19 cellular contexts compared by ENCODE assay signal in the genomic region with DNA sequence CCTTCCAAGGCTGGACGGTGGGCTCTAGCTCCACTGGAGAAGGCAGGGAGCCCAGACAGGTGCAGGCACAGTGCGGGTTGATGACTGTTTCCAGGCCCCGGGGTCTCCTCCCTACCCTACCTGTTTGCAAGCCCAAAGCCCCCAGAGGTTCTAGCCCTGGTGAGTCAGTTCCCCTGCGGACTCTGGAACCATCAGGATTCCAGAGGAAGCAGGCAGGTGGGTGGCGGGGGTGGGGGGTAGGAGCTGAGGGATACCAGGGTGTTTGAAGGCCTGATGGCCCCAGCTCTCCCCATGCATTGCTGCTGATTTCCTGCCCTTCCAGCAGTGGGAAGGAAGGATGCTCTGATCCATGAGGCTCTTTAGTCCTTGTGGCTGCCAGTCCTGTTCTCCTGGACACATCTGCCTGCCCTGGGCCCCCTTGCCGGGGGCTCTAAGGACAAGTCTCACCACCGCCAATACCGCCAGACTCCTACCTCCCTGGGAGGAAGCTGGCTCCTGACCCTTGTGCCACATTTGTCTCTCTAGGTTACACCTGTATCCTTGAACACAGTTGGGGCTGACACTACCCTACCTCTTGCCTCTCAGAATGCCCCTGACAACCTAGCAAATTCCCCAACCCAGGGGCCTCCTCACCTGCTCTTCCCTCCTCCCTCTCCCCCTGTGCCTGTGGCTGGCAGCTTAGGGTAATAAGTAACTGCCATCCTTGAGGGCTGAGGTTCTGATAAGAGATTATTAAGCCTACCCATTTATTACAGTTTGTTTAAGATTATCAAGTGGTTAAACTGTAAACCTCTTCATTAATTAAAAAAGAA. TPM values are rescaled to one million over a fixed set of nuclear protein-coding genes. Genes with fewer than 3 reads are reported as not detected.
DNase-seq lines count a peak whose midpoint lies in the region; ATAC-seq and TF ChIP-seq lines count a peak whose summit lies in the region.
"Had no signal": no experiment of that assay in that cellular context is flagged by ENCODE, and none has a peak within 500 bp of the region (broad histone marks: within the 10 kb centered on the region; RNA-seq: fewer than 3 reads in every experiment).

No MANE protein-coding gene starts in this region.

- H3K9me3 Mint-ChIP-seq in Caco-2 (ENCODE audit: unreplicated experiment) (no peaks in the 10 kb centered on the region), nephron (peaks cover 2% of the 10 kb centered on the region)
- H3K9me3 Mint-ChIP-seq in T-helper 2 cell treated with Interferon-gamma antibody and Interleukin-4, amounts not matched to agents 5 μg/mL and 100 μg/mL, for 36 hours, result no peaks in the 10 kb centered on the region

- CTCF ChIA-PET in Caco-2 (lab: Charles Lee), result interaction anchor here (0.5 to 2.1 kb wide), 4 partner anchors 9 to 95 kb away, joined by 3 to 12 read pairs (median 4); no protein-coding TSS in a partner anchor

- H3K4me3 ChIP-seq in Caco-2 (ENCODE audit: low read depth, low read length), result no peak overlapping the region
- no peak overlapping the region for H3K4me3 ChIP-seq in HUES48 (ENCODE audit: low read depth, low read length)
- H3K4me3 ChIP-seq in duodenal mucosa (ENCODE audit: low read depth in 1 of 2, low read length in 2 of 2), result peak overlapping the region in 1 of 2 donors; percentile 30
- H3K4me3 ChIP-seq: HAP-1, lower lobe of right lung had no signal

- H3K27me3 Mint-ChIP-seq in Caco-2 (ENCODE audit: insufficient read depth, unreplicated experiment) (no peaks in the 10 kb centered on the region), nephron (ENCODE audit: low read depth) (peaks cover 6% of the 10 kb centered on the region)
- H3K27me3 Mint-ChIP-seq in T-helper 2 cell treated with Interferon-gamma antibody and Interleukin-4, amounts not matched to agents 5 μg/mL and 100 μg/mL, for 36 hours (ENCODE audit: low read depth), result no peaks in the 10 kb centered on the region

- H3K9ac ChIP-seq in HUES48 (ENCODE audit: low read depth, low read length) (no peak overlapping the region), duodenal mucosa (ENCODE audit: low read depth in 1 of 2, low read length in 2 of 2) (peak overlapping the region; percentile 47 to 65)

- H3K4me3 Mint-ChIP-seq in Caco-2 (ENCODE audit: unreplicated experiment) (peak overlapping the region; percentile 30), nephron (no peak overlapping the region)
- H3K4me3 Mint-ChIP-seq in T-helper 2 cell treated with Interferon-gamma antibody and Interleukin-4, amounts not matched to agents 5 μg/mL and 100 μg/mL, for 36 hours, result no peak overlapping the region

- TF ChIP-seq CTCF in Caco-2 (IDR thresholded peaks at IDR 0.05; ENCODE audit: insufficient read depth in 1 of 2, low read depth in 1 of 2, low read length in 1 of 2, severe bottlenecking in 1 of 2, unreplicated experiment in 1 of 2), result no peak
- no peak for TF ChIP-seq CTCF in nephron (IDR thresholded peaks at IDR 0.05; ENCODE audit: unreplicated experiment in 3 of 3)

- H3K4me1 Mint-ChIP-seq in Caco-2 (ENCODE audit: low read depth, unreplicated experiment) (peaks cover 51% of the 10 kb centered on the region), nephron (peaks cover 56% of the 10 kb centered on the region)
- peaks cover 47% of the 10 kb centered on the region for H3K4me1 Mint-ChIP-seq in T-helper 2 cell treated with Interferon-gamma antibody and Interleukin-4, amounts not matched to agents 5 μg/mL and 100 μg/mL, for 36 hours (ENCODE audit: low read depth)

- peaks cover 1% of the 10 kb centered on the region; the same call in 1 of the 2 replicates for H3K36me3 ChIP-seq in Caco-2 (ENCODE audit: control insufficient read depth, insufficient read depth, low read length)
- H3K36me3 ChIP-seq in HUES48 (ENCODE audit: control insufficient read depth, insufficient read depth, low read length), result no peaks in the 10 kb centered on the region; the same call in 1 of the 2 replicates
- H3K36me3 ChIP-seq in duodenal mucosa (ENCODE audit: control insufficient read depth in 1 of 2, insufficient read depth in 2 of 2, low read length in 2 of 2), result peaks cover 0 to 16% of the 10 kb centered on the region in 2 donors
- H3K36me3 ChIP-seq: HAP-1, lower lobe of right lung had no signal

- DNase-seq in Caco-2, result peak; percentile 65 to 78
- DNase-seq in NCI-H510A treated with DMSO at 0.1 percent for 48 hours (lab: John Stamatoyannopoulos, UW), result no peak
- DNase-seq in stimulated activated CD4-positive, alpha-beta T cell treated with anti-CD3 and anti-CD28 coated beads, Interleukin-2, amount 100 ng/mL, for 24 hours, result no peak
- no peak for DNase-seq in T-helper 2 cell treated with Interferon-gamma antibody and Interleukin-4, amounts not matched to agents 5 μg/mL and 100 μg/mL, for 36 hours (ENCODE audit: low spot score)
- DNase-seq: activated CD4-positive, alpha-beta T cell treated with anti-CD3 and anti-CD28 coated beads, Interleukin-2, amount 50 U/mL, for 1 hour; activated effector memory CD4-positive, alpha-beta T cell treated with anti-CD3 and anti-CD28 coated beads, Interleukin-2, amount 50 U/mL, for 16 hours; cortex of kidney; Karpas-422; lower lobe of right lung; naive B cell; NCI-H1930; NCI-H510A; stimulated activated naive CD4-positive, alpha-beta T cell had no signal

- no peaks in the 10 kb centered on the region for H3K9me3 ChIP-seq in Caco-2
- no peaks in the 10 kb centered on the region for H3K9me3 ChIP-seq in HUES48 (ENCODE audit: control insufficient read depth, insufficient read depth, low read length)
- no peaks in the 10 kb centered on the region for H3K9me3 ChIP-seq in duodenal mucosa (ENCODE audit: control insufficient read depth in 1 of 2, low read length in 2 of 2)
- H3K9me3 ChIP-seq: HAP-1, lower lobe of right lung had no signal

- BruUV-seq in Caco-2 (replicated peaks; lab: Mats Ljungman, UMichigan), result no TSS peak

- H3K27me3 ChIP-seq in Caco-2 (replicated peaks; ENCODE audit: control insufficient read depth, insufficient read depth, low read length), result no peaks in the 10 kb centered on the region
- no peaks in the 10 kb centered on the region for H3K27me3 ChIP-seq in HUES48 (ENCODE audit: control insufficient read depth, insufficient read depth, low read length)
- H3K27me3 ChIP-seq in duodenal mucosa (ENCODE audit: control insufficient read depth in 1 of 2, insufficient read depth in 2 of 2, low read length in 2 of 2), result no peaks in the 10 kb centered on the region

- H3K27ac Mint-ChIP-seq in Caco-2 (ENCODE audit: unreplicated experiment), result peak overlapping the region; percentile 96
- H3K27ac Mint-ChIP-seq in nephron, result peak overlapping the region; percentile 79 to 95 (median 79)
- no peak overlapping the region for H3K27ac Mint-ChIP-seq in T-helper 2 cell treated with Interferon-gamma antibody and Interleukin-4, amounts not matched to agents 5 μg/mL and 100 μg/mL, for 36 hours

- H3K4me1 ChIP-seq in Caco-2, result peaks cover 89% of the 10 kb centered on the region
- peaks cover 58% of the 10 kb centered on the region for H3K4me1 ChIP-seq in HUES48 (ENCODE audit: control insufficient read depth, insufficient read depth, low read length)
- peaks cover 85 to 88% of the 10 kb centered on the region in 2 donors for H3K4me1 ChIP-seq in duodenal mucosa (ENCODE audit: control insufficient read depth in 1 of 2, insufficient read depth in 2 of 2, low read length in 2 of 2)
- H3K4me1 ChIP-seq: HAP-1 had no signal

- POLR2A ChIA-PET in Caco-2 (lab: Charles Lee), result no interaction called here

- ATAC-seq in GM19328 (IDR thresholded peaks at IDR 0.05; ENCODE audit: unreplicated experiment), result no peak
- ATAC-seq: lower lobe of right lung had no signal

- intact Hi-C loops in Caco-2 (cut with micrococcal nuclease; ENCODE audit: unreplicated experiment), result loop anchor here (2.0 kb wide), 1 partner anchor 21 kb away; a partner anchor contains a TSS

- peaks cover 22% of the 10 kb centered on the region for H3K36me3 Mint-ChIP-seq in Caco-2 (ENCODE audit: insufficient read depth, unreplicated experiment)
- H3K36me3 Mint-ChIP-seq in nephron (ENCODE audit: low read depth), result no peaks in the 10 kb centered on the region
- H3K36me3 Mint-ChIP-seq in T-helper 2 cell treated with Interferon-gamma antibody and Interleukin-4, amounts not matched to agents 5 μg/mL and 100 μg/mL, for 36 hours (ENCODE audit: low read depth), result peaks cover 5% of the 10 kb centered on the region
- H3K36me3 Mint-ChIP-seq: naive B cell had no signal

- peak overlapping the region; percentile 12 for H3K27ac ChIP-seq in HUES48 (ENCODE audit: low read depth, low read length)
- H3K27ac ChIP-seq in duodenal mucosa (ENCODE audit: low read depth, low read length), result peak overlapping the region; percentile 36
- H3K27ac ChIP-seq: lower lobe of right lung had no signal

RNA-seq across cellular contexts. Expression of a gene that starts 21.6 kb away (rescaled TPM):
- 19.8 and 20.9 TPM in 2 replicates for total RNA-seq in Caco-2 (2022)
- total RNA-seq: HT1080 had no signal

Comparison
In these comparisons a context has a peak if more than half of its experiments do, and no peak if none do; other contexts are left out.
1. DNase-seq: peak in Caco-2 (2 of 2); none in NCI-H510A treated with DMSO at 0.1 percent for 48 hours (single experiment), stimulated activated CD4-positive, alpha-beta T cell treated with anti-CD3 and anti-CD28 coated beads, Interleukin-2, amount 100 ng/mL, for 24 hours (0 of 2) and T-helper 2 cell treated with Interferon-gamma antibody and Interleukin-4, amounts not matched to agents 5 μg/mL and 100 μg/mL, for 36 hours (single experiment).